9 cellular contexts compared by ENCODE assay signal in the genomic region with DNA sequence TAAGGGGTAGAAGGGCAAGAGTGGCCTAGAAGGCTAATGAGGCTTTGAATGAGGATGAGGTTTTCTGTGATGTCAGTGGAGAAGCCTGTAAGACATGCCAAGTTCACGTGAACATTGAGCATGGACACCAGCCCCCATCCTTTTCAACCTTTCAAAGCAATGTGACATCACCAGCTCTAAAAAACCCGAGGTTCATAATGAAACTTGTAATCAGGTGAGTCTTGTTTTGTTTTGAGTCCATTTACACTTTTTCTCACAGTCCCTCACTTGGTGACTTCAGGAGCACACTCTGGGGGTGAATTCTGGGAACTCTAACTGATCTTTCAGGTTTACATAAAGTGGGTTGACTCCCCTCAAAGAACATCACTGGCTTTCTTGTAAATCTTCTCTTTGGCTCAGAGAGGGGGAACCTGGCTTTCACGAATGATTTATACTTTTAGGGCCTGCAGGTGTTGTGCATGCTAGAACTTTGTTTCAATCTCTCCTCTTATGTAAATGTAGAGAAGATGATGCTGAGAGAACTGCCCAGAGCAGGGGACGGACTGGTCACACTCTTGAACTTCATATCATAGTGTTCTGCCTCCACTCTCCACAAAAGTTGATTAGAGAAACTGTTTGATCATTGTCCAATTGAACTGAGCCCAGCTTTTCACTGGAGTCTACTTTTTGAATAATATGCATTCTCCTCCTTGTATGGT.
DNase-seq lines count a peak whose midpoint lies in the region; ATAC-seq and TF ChIP-seq lines count a peak whose summit lies in the region.
"Had no signal": no experiment of that assay in that cellular context is flagged by ENCODE, and none has a peak within 500 bp of the region (broad histone marks: within the 10 kb centered on the region; RNA-seq: fewer than 3 reads in every experiment).

No MANE protein-coding gene starts in this region.

- H3K4me1 ChIP-seq in tibial artery = no peaks in the 10 kb centered on the region
- H3K4me1 ChIP-seq in endodermal cell (ENCODE audit: control insufficient read depth, insufficient read depth, low read length) = no peaks in the 10 kb centered on the region
- H3K4me1 ChIP-seq in mucosa of descending colon (ENCODE audit: low read depth) = no peaks in the 10 kb centered on the region

- H3K27ac ChIP-seq in tibial artery (no peak overlapping the region), endodermal cell (ENCODE audit: low read depth, low read length) (no peak overlapping the region)

- intact Hi-C loops in tibial artery (cut with DNase I; ENCODE audit: low total_unique reads) = no loop called here
- intact Hi-C loops in mucosa of descending colon (cut with DNase I, micrococcal nuclease) = no loop called here

- H3K27me3 ChIP-seq in tibial artery (no peaks in the 10 kb centered on the region), endodermal cell (ENCODE audit: control insufficient read depth, insufficient read depth, low read length, poor library complexity, severe bottlenecking) (no peaks in the 10 kb centered on the region)

- H3K4me1 Mint-ChIP-seq in activated naive CD8-positive, alpha-beta T cell treated with anti-CD3 and anti-CD28 coated beads for 36 hours = peaks cover 38% of the 10 kb centered on the region
- H3K4me1 Mint-ChIP-seq in endodermal cell = peaks cover 5% of the 10 kb centered on the region

- H3K36me3 ChIP-seq in tibial artery (no peaks in the 10 kb centered on the region), endodermal cell (ENCODE audit: control insufficient read depth, insufficient read depth, low read length) (no peaks in the 10 kb centered on the region), mucosa of descending colon (ENCODE audit: low read depth) (no peaks in the 10 kb centered on the region)

- H3K27me3 Mint-ChIP-seq in activated naive CD8-positive, alpha-beta T cell treated with anti-CD3 and anti-CD28 coated beads for 36 hours = no peaks in the 10 kb centered on the region
- H3K27me3 Mint-ChIP-seq in endodermal cell (ENCODE audit: insufficient read depth) = peaks cover 5% of the 10 kb centered on the region

- no peaks in the 10 kb centered on the region for H3K9me3 Mint-ChIP-seq in activated naive CD8-positive, alpha-beta T cell treated with anti-CD3 and anti-CD28 coated beads for 36 hours
- no peaks in the 10 kb centered on the region for H3K9me3 Mint-ChIP-seq in endodermal cell

- H3K4me3 ChIP-seq in tibial artery = no peak overlapping the region
- H3K4me3 ChIP-seq in endodermal cell (ENCODE audit: low read length) = no peak overlapping the region
- H3K4me3 ChIP-seq in mucosa of descending colon = no peak overlapping the region

- peak overlapping the region; percentile 88 for H3K27ac Mint-ChIP-seq in activated naive CD8-positive, alpha-beta T cell treated with anti-CD3 and anti-CD28 coated beads for 36 hours
- no peak overlapping the region for H3K27ac Mint-ChIP-seq in endodermal cell

- DNase-seq in activated naive CD8-positive, alpha-beta T cell treated with anti-CD3 and anti-CD28 coated beads for 36 hours = peak; percentile 35
- DNase-seq in tibial artery (no peak), endodermal cell (no peak), mucosa of descending colon (no peak)
- DNase-seq: aorta had no signal

- peaks cover 4% of the 10 kb centered on the region for H3K36me3 Mint-ChIP-seq in activated naive CD8-positive, alpha-beta T cell treated with anti-CD3 and anti-CD28 coated beads for 36 hours
- H3K36me3 Mint-ChIP-seq in endodermal cell (ENCODE audit: low read depth) = no peaks in the 10 kb centered on the region

- 88 to 93% methylated on average over 3 to 4 of the region's 4 CpGs for WGBS in endodermal cell (ENCODE audit: insufficient coverage in 1 of 2, insufficient read length in 1 of 2), 2 experiments

- TF ChIP-seq CTCF in tibial artery (IDR thresholded peaks at IDR 0.05) (no peak), endodermal cell (conservative IDR thresholded peaks at IDR 0.05) (no peak), mucosa of descending colon (IDR thresholded peaks at IDR 0.05) (no peak)

- ATAC-seq in GM18499 (IDR thresholded peaks at IDR 0.05; ENCODE audit: insufficient read depth, unreplicated experiment) (peak; percentile 85), GM21515 (IDR thresholded peaks at IDR 0.05; ENCODE audit: unreplicated experiment) (peak; percentile 86), HG03378 (IDR thresholded peaks at IDR 0.05; ENCODE audit: unreplicated experiment) (peak; percentile 92), SK-N-SH treated with all-trans-retinoic acid at 6 μM for 48 hours (no peak), mucosa of descending colon (no peak)

- peak overlapping the region; percentile 16 for H3K4me3 Mint-ChIP-seq in activated naive CD8-positive, alpha-beta T cell treated with anti-CD3 and anti-CD28 coated beads for 36 hours
- no peak overlapping the region for H3K4me3 Mint-ChIP-seq in endodermal cell

- H3K9me3 ChIP-seq in tibial artery = no peaks in the 10 kb centered on the region
- H3K9me3 ChIP-seq in endodermal cell (ENCODE audit: control insufficient read depth, low read length) = no peaks in the 10 kb centered on the region
- H3K9me3 ChIP-seq in mucosa of descending colon = no peaks in the 10 kb centered on the region

- H3K9ac ChIP-seq in endodermal cell (ENCODE audit: extremely low read depth, low read length, poor library complexity, severe bottlenecking) = no peak overlapping the region

TF ChIP-seq in SK-N-SH treated with all-trans-retinoic acid at 6 μM for 48 hours, 23 proteins besides CTCF, POLR2A, EP300 and RAD21 (continues in another document):
- TF ChIP-seq TSHZ2 (CRISPR knock-in tag; IDR thresholded peaks at IDR 0.05) (no peak), ARNTL (CRISPR knock-in tag; IDR thresholded peaks at IDR 0.05; ENCODE audit: borderline replicate concordance, low read depth) (no peak), TOX (CRISPR knock-in tag; IDR thresholded peaks at IDR 0.05; ENCODE audit: borderline replicate concordance) (no peak), ESRRG (CRISPR knock-in tag; IDR thresholded peaks at IDR 0.05) (no peak), ZNF565 (CRISPR knock-in tag; conservative IDR thresholded peaks at IDR 0.05; ENCODE audit: low read depth) (no peak), GLIS3 (CRISPR knock-in tag; IDR thresholded peaks at IDR 0.05) (no peak), ISL1 (CRISPR knock-in tag; IDR thresholded peaks at IDR 0.05) (no peak), ZFP3 (CRISPR knock-in tag; IDR thresholded peaks at IDR 0.05) (no peak), ZNF70 (CRISPR knock-in tag; IDR thresholded peaks at IDR 0.05) (no peak), POU6F1 (CRISPR knock-in tag; IDR thresholded peaks at IDR 0.05; ENCODE audit: borderline replicate concordance, low read depth) (no peak), CSDC2 (CRISPR knock-in tag; IDR thresholded peaks at IDR 0.05) (no peak), TCF4 (CRISPR knock-in tag; IDR thresholded peaks at IDR 0.05; ENCODE audit: borderline replicate concordance) (no peak), OSR1 (CRISPR knock-in tag; IDR thresholded peaks at IDR 0.05) (no peak), SNAI2 (CRISPR knock-in tag; IDR thresholded peaks at IDR 0.05) (no peak), ZFP30 (CRISPR knock-in tag; IDR thresholded peaks at IDR 0.05) (no peak)
- TF ChIP-seq, protein P1, sequence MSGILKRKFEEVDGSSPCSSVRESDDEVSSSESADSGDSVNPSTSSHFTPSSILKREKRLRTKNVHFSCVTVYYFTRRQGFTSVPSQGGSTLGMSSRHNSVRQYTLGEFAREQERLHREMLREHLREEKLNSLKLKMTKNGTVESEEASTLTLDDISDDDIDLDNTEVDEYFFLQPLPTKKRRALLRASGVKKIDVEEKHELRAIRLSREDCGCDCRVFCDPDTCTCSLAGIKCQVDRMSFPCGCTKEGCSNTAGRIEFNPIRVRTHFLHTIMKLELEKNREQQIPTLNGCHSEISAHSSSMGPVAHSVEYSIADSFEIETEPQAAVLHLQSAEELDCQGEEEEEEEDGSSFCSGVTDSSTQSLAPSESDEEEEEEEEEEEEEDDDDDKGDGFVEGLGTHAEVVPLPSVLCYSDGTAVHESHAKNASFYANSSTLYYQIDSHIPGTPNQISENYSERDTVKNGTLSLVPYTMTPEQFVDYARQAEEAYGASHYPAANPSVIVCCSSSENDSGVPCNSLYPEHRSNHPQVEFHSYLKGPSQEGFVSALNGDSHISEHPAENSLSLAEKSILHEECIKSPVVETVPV (CRISPR knock-in tag; IDR thresholded peaks at IDR 0.05) = no peak

Comparison
In these comparisons a context has a peak if more than half of its experiments do, and no peak if none do; other contexts are left out.
1. ATAC-seq: peak in GM18499 (single experiment), GM21515 (single experiment) and HG03378 (single experiment); none in SK-N-SH treated with all-trans-retinoic acid at 6 μM for 48 hours (single experiment) and mucosa of descending colon (single experiment).